In genomic region chr4:10092481-10093272, GRCh38 we compare ENCODE assay signal across 8 cellular contexts. TPM values are rescaled to one million over a fixed set of nuclear protein-coding genes. Genes with fewer than 3 reads are reported as not detected.
DNase-seq lines count a peak whose midpoint lies in the region; ATAC-seq and TF ChIP-seq lines count a peak whose summit lies in the region.

No MANE protein-coding gene starts in this region.

- no peak for TF ChIP-seq POLR2A in heart left ventricle (IDR thresholded peaks at IDR 0.05)

- ATAC-seq in activated CD8-positive, alpha-beta T cell treated with anti-CD3 and anti-CD28 coated beads for 36 hours = no peak
- ATAC-seq in heart left ventricle (peak; percentile 6 to 38 (median 26)), HG02763 (IDR thresholded peaks at IDR 0.05; ENCODE audit: unreplicated experiment) (no peak)

- no peak for TF ChIP-seq CTCF in activated CD8-positive, alpha-beta T cell treated with anti-CD3 and anti-CD28 coated beads for 36 hours (IDR thresholded peaks at IDR 0.05)
- TF ChIP-seq CTCF in heart left ventricle (IDR thresholded peaks at IDR 0.05) = no peak

- DNase-seq in CD8-positive, alpha-beta memory T cell = no peak
- no peak for DNase-seq in activated CD8-positive, alpha-beta T cell treated with anti-CD3 and anti-CD28 coated beads for 36 hours
- peak in 3 of 5 donors; percentile 44 to 67 (median 57) for DNase-seq in heart left ventricle
- DNase-seq in posterior vena cava (ENCODE audit: low spot score) = peak; percentile 72
- no peak for DNase-seq in NCI-H1417 treated with DMSO at 0.1 percent for 48 hours (lab: John Stamatoyannopoulos, UW)
- DNase-seq in mucosa of gallbladder (ENCODE audit: low spot score) = no peak
- no peak for DNase-seq in H7

- H3K4me1 ChIP-seq in CD8-positive, alpha-beta memory T cell (ENCODE audit: insufficient read depth, low read length) = peaks cover 58% of the 10 kb centered on the region
- H3K4me1 ChIP-seq in heart left ventricle = peaks cover 25 to 90% (median 76%) of the 10 kb centered on the region in 12 donors

- intact Hi-C loops in activated CD8-positive, alpha-beta T cell treated with anti-CD3 and anti-CD28 coated beads for 36 hours (cut with micrococcal nuclease) = no loop called here
- intact Hi-C loops in heart left ventricle (cut with DNase I) (no loop called here), posterior vena cava (cut with DNase I) (no loop called here)

- H3K4me3 Mint-ChIP-seq in CD8-positive, alpha-beta memory T cell = peak overlapping the region in 5 of 7 donors; percentile 15 to 59 (median 47)
- no peak overlapping the region for H3K4me3 Mint-ChIP-seq in activated CD8-positive, alpha-beta T cell treated with anti-CD3 and anti-CD28 coated beads for 36 hours

- H3K4me1 Mint-ChIP-seq in CD8-positive, alpha-beta memory T cell = peaks cover 62 to 81% (median 65%) of the 10 kb centered on the region in 3 donors
- H3K4me1 Mint-ChIP-seq in activated CD8-positive, alpha-beta T cell treated with anti-CD3 and anti-CD28 coated beads for 36 hours (ENCODE audit: low read depth) = peaks cover 71% of the 10 kb centered on the region

- no peaks in the 10 kb centered on the region for H3K27me3 Mint-ChIP-seq in CD8-positive, alpha-beta memory T cell
- no peaks in the 10 kb centered on the region for H3K27me3 Mint-ChIP-seq in activated CD8-positive, alpha-beta T cell treated with anti-CD3 and anti-CD28 coated beads for 36 hours

- CTCF ChIA-PET in CD8-positive, alpha-beta memory T cell (lab: Charles Lee) = interaction anchor here (1.2 to 1.4 kb wide), 2 partner anchors 12 to 29 kb away, joined by 3 read pairs; no protein-coding TSS in a partner anchor
- CTCF ChIA-PET in activated CD8-positive, alpha-beta T cell treated with anti-CD3 and anti-CD28 coated beads for 36 hours (lab: Charles Lee) = interaction anchor here (0.6 to 1.3 kb wide), 4 partner anchors 12 to 73 kb away, joined by 3 read pairs; no protein-coding TSS in a partner anchor

- WGBS in heart left ventricle, 4 donors = 9 to 18% (median 16%) methylated on average over 16 to 19 of the region's 19 CpGs

- POLR2A ChIA-PET in CD8-positive, alpha-beta memory T cell (lab: Charles Lee) = no interaction called here
- POLR2A ChIA-PET in activated CD8-positive, alpha-beta T cell treated with anti-CD3 and anti-CD28 coated beads for 36 hours (lab: Charles Lee) = interaction anchor here (18.7 kb wide), 1 partner anchor 18 kb away, joined by 403 read pairs; the partner anchor contains the start of gene WDR1

- H3K4me3 ChIP-seq in CD8-positive, alpha-beta memory T cell (ENCODE audit: low read length) = no peak overlapping the region
- H3K4me3 ChIP-seq in heart left ventricle (no peak overlapping the region), H7 (ENCODE audit: insufficient read depth, low read depth, low read length) (no peak overlapping the region)

- H3K9me3 Mint-ChIP-seq in CD8-positive, alpha-beta memory T cell = no peaks in the 10 kb centered on the region
- H3K9me3 Mint-ChIP-seq in activated CD8-positive, alpha-beta T cell treated with anti-CD3 and anti-CD28 coated beads for 36 hours = no peaks in the 10 kb centered on the region

- H3K27ac Mint-ChIP-seq in CD8-positive, alpha-beta memory T cell = peak overlapping the region; percentile 90 to 99 (median 93)
- H3K27ac Mint-ChIP-seq in activated CD8-positive, alpha-beta T cell treated with anti-CD3 and anti-CD28 coated beads for 36 hours = peak overlapping the region; percentile 98

- H3K36me3 ChIP-seq in CD8-positive, alpha-beta memory T cell (ENCODE audit: insufficient read depth, low read length) = peaks cover 74% of the 10 kb centered on the region
- H3K36me3 ChIP-seq in heart left ventricle (peaks cover 3 to 98% (median 75%) of the 10 kb centered on the region in 9 donors), H7 (replicated peaks; ENCODE audit: control insufficient read depth, insufficient read depth, low read length) (peaks cover 71% of the 10 kb centered on the region)

- H3K27me3 ChIP-seq in CD8-positive, alpha-beta memory T cell (ENCODE audit: insufficient read depth, low read length, poor library complexity, severe bottlenecking) = no peaks in the 10 kb centered on the region
- H3K27me3 ChIP-seq in heart left ventricle (no peaks in the 10 kb centered on the region), H7 (ENCODE audit: control insufficient read depth, insufficient read depth, low read length) (no peaks in the 10 kb centered on the region)

- peaks cover 0 to 96% (median 25%) of the 10 kb centered on the region in 3 donors for H3K36me3 Mint-ChIP-seq in CD8-positive, alpha-beta memory T cell
- H3K36me3 Mint-ChIP-seq in activated CD8-positive, alpha-beta T cell treated with anti-CD3 and anti-CD28 coated beads for 36 hours (ENCODE audit: low read depth) = peaks cover 86% of the 10 kb centered on the region

- H3K27ac ChIP-seq in CD8-positive, alpha-beta memory T cell (ENCODE audit: low read depth, low read length) = peak overlapping the region; percentile 26
- H3K27ac ChIP-seq in heart left ventricle = peak overlapping the region; percentile 44 to 92 (median 82)

- H3K9me3 ChIP-seq in CD8-positive, alpha-beta memory T cell (ENCODE audit: low read length) = no peaks in the 10 kb centered on the region
- H3K9me3 ChIP-seq in heart left ventricle = no peaks in the 10 kb centered on the region

RNA-seq across cellular contexts. Expression of gene WDR1, which starts 23.9 kb away (rescaled TPM):
- 100 to 1,000 TPM; 409 TPM for total RNA-seq in CD8-positive, alpha-beta memory T cell
- polyA plus RNA-seq in CD8-positive, alpha-beta memory T cell = 377 TPM
- total RNA-seq in activated CD8-positive, alpha-beta T cell treated with anti-CD3 and anti-CD28 coated beads for 36 hours = 100 to 1,000 TPM; 390 to 393 TPM
- total RNA-seq in heart left ventricle (100 to 1,000 TPM; 113 to 299 (median 185) TPM), posterior vena cava (100 to 1,000 TPM; 575 to 698 TPM), mucosa of gallbladder (297 TPM)
- 100 to 1,000 TPM in 1 of 2 donors, 10 to 100 TPM in 1; 76.1 to 279 TPM for polyA plus RNA-seq in heart left ventricle
- 219 and 254 TPM in 2 replicates for total RNA-seq in H7 (2014; rRNA removed; shearing (Covaris generic))

Comparison
In these comparisons a context has a peak if more than half of its experiments do, and no peak if none do; other contexts are left out.
1. DNase-seq: peak in heart left ventricle (3 of 5) and posterior vena cava (single experiment); none in CD8-positive, alpha-beta memory T cell (0 of 5), activated CD8-positive, alpha-beta T cell treated with anti-CD3 and anti-CD28 coated beads for 36 hours (single experiment), NCI-H1417 treated with DMSO at 0.1 percent for 48 hours (single experiment), mucosa of gallbladder (single experiment) and H7 (single experiment).
2. ATAC-seq: peak in heart left ventricle (4 of 4); none in activated CD8-positive, alpha-beta T cell treated with anti-CD3 and anti-CD28 coated beads for 36 hours (single experiment) and HG02763 (single experiment).